8 cellular contexts compared by ENCODE assay signal in genomic region chr14:95536036-95536577, GRCh38. TPM values are rescaled to one million over a fixed set of nuclear protein-coding genes. Genes with fewer than 3 reads are reported as not detected.
DNase-seq lines count a peak whose midpoint lies in the region; ATAC-seq and TF ChIP-seq lines count a peak whose summit lies in the region.

No MANE protein-coding gene starts in this region.

- no peak for TF ChIP-seq POLR2A in heart left ventricle (IDR thresholded peaks at IDR 0.05)
- TF ChIP-seq POLR2A in vagina (IDR thresholded peaks at IDR 0.05): no peak

- DNase-seq in heart left ventricle: no peak
- DNase-seq in left ventricle myocardium superior: no peak
- DNase-seq in astrocyte of the spinal cord (ENCODE audit: low read depth, low spot score): no peak
- no peak for DNase-seq in memory B cell (ENCODE audit: low spot score in 2 of 2)
- DNase-seq in vagina (ENCODE audit: extremely low spot score in 2 of 2): no peak
- no peak for DNase-seq in NK-92 (lab: John Stamatoyannopoulos, UW; ENCODE audit: unreplicated experiment)
- DNase-seq in activated CD4-positive, CD25-positive, alpha-beta regulatory T cell treated with anti-CD3 and anti-CD28 coated beads, Interleukin-2, amount 50 U/mL, for 72 hours: no peak

- peak overlapping the region; percentile 69 to 99 (median 90) for H3K4me3 ChIP-seq in heart left ventricle
- H3K4me3 ChIP-seq in astrocyte of the spinal cord (ENCODE audit: low read depth, low read length): peak overlapping the region; percentile 80
- H3K4me3 ChIP-seq in vagina: peak overlapping the region; percentile 94 to 96

- H3K4me3 Mint-ChIP-seq in memory B cell: peak overlapping the region; percentile 85

- TF ChIP-seq CTCF in heart left ventricle (IDR thresholded peaks at IDR 0.05): no peak
- no peak for TF ChIP-seq CTCF in astrocyte of the spinal cord (IDR thresholded peaks at IDR 0.05; ENCODE audit: low read depth, low read length)
- TF ChIP-seq CTCF in vagina (IDR thresholded peaks at IDR 0.05): no peak

- intact Hi-C loops in heart left ventricle (cut with DNase I): loop anchor here in 3 of 10 donors (5.0 to 10.0 kb wide), 2 partner anchors 444 to 829 kb away; partner anchors contain the start of genes ATG2B (in 2 of the 3) and GSKIP (in 2 of the 3)
- intact Hi-C loops in left ventricle myocardium superior (cut with micrococcal nuclease): no loop called here
- intact Hi-C loops in vagina (cut with DNase I): loop anchor here (10.0 kb wide), 1 partner anchor 221 kb away; the partner anchor contains the start of gene CLMN

- H3K9me3 Mint-ChIP-seq in memory B cell: no peaks in the 10 kb centered on the region

- peaks cover 3% of the 10 kb centered on the region for H3K36me3 Mint-ChIP-seq in memory B cell

- no peaks in the 10 kb centered on the region for H3K27me3 ChIP-seq in heart left ventricle
- H3K27me3 ChIP-seq in vagina: no peaks in the 10 kb centered on the region

- 12 to 19% (median 17%) methylated on average over 4 of the region's 4 CpGs for WGBS in heart left ventricle, 4 donors

- no peak overlapping the region for H3K27ac Mint-ChIP-seq in memory B cell

- H3K4me1 ChIP-seq in heart left ventricle: peaks cover 8 to 77% (median 62%) of the 10 kb centered on the region in 12 donors
- H3K4me1 ChIP-seq in vagina: peaks cover 69% of the 10 kb centered on the region

- H3K27ac ChIP-seq in heart left ventricle (peak overlapping the region in 11 of 12 donors; percentile 72 to 89 (median 83)), vagina (no peak overlapping the region)

- in situ Hi-C loops in astrocyte of the spinal cord (cut with HindIII; ENCODE audit: low sequenced_read_pairs): no loop called here

- ATAC-seq in heart left ventricle: no peak
- no peak for ATAC-seq in left ventricle myocardium superior
- no peak for ATAC-seq in memory B cell (ENCODE audit: low read depth)
- ATAC-seq in GM18498 (IDR thresholded peaks at IDR 0.05; ENCODE audit: unreplicated experiment): no peak

- H3K27me3 Mint-ChIP-seq in memory B cell: no peaks in the 10 kb centered on the region

- H3K9me3 ChIP-seq in heart left ventricle (no peaks in the 10 kb centered on the region), vagina (no peaks in the 10 kb centered on the region)

- H3K36me3 ChIP-seq in heart left ventricle: peaks cover 0 to 10% (median 0%) of the 10 kb centered on the region in 9 donors
- H3K36me3 ChIP-seq in vagina: no peaks in the 10 kb centered on the region

- H3K4me1 Mint-ChIP-seq in memory B cell: peaks cover 39% of the 10 kb centered on the region

RNA-seq across cellular contexts. Expression of gene GLRX5, which starts 1.3 kb away (rescaled TPM):
- 100 to 1,000 TPM in 1 of 9 donors, 10 to 100 TPM in 8; 60.8 to 113 (median 78.5) TPM for total RNA-seq in heart left ventricle
- 10 to 100 TPM; 64.4 to 98.3 TPM for polyA plus RNA-seq in heart left ventricle
- 94.0 TPM for total RNA-seq in left ventricle myocardium superior
- total RNA-seq in vagina: 20.4 TPM

RNA-seq across cellular contexts. Expression of gene SYNE3, which starts 19.7 kb away (rescaled TPM):
- total RNA-seq in heart left ventricle (10 to 100 TPM in 5 of 9 donors, 1 to 10 TPM in 4; 6.2 to 16.9 (median 10.3) TPM), left ventricle myocardium superior (12.2 TPM), vagina (27.0 TPM)
- 1 to 10 TPM; 3.1 to 3.9 TPM for polyA plus RNA-seq in heart left ventricle
